ENCODE assay signal across 8 cellular contexts in the genomic region with DNA sequence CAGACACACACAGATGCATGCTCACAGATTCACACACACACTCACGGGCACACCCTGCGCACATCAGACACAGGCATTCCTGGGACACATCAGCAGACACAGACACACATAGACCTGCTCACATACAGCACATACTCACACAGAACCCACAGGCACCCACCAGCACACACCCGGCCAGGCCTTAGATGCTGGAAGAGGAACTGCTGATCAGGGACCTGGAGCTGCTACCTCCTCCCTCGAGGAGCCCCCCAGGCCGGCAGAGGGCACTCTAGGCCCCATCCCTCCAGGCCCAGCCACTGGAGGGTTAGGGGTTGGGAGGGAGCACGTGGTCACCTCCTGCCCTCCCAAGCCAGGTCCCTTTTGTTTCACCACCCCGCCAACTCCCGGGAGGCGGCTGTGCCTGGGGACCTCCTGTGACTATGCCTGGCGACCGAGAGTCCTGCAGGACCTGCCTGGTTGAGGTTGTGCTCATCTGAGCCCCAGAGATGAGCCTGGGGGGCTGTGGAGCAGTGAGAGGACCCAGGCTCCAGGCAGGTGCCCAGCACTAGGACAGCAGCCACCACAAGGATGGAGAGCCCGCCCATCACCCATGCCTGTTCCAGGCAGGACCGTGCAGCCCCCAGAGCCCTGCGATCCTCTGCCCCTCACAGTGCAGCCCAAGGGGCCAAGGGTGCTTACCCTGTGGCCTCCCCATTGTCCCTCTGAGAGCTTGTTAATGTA. TPM values are rescaled to one million over a fixed set of nuclear protein-coding genes. Genes with fewer than 3 reads are reported as not detected.
A peak's percentile ranks its signal among the peaks of the same experiment; 100 is the strongest.
DNase-seq lines count a peak whose midpoint lies in the region; ATAC-seq and TF ChIP-seq lines count a peak whose summit lies in the region.

No MANE protein-coding gene starts in this region.

- TF ChIP-seq POLR2A in NB4 (IDR thresholded peaks at IDR 0.05; ENCODE audit: extremely low read depth, insufficient read length) (peak; percentile 56), right lobe of liver (IDR thresholded peaks at IDR 0.05) (no peak)

- no peaks in the 10 kb centered on the region for H3K9me3 ChIP-seq in right lobe of liver

- H3K4me1 ChIP-seq in right lobe of liver: no peaks in the 10 kb centered on the region

- H3K4me1 Mint-ChIP-seq in chondrocyte (ENCODE audit: low read depth): no peaks in the 10 kb centered on the region

- H3K27ac Mint-ChIP-seq in chondrocyte (ENCODE audit: unreplicated experiment): no peak overlapping the region

- H3K36me3 Mint-ChIP-seq in chondrocyte (ENCODE audit: low read depth): no peaks in the 10 kb centered on the region

- DNase-seq in DMS153 treated with DMSO at 0.1 percent for 48 hours (lab: John Stamatoyannopoulos, UW; ENCODE audit: unreplicated experiment) (peak; percentile 69), NB4 (ENCODE audit: low read depth) (peak; percentile 95), chondrocyte (ENCODE audit: low spot score) (no peak), right lobe of liver (peak; percentile 75 to 80 (median 75))
- DNase-seq in activated CD4-positive, CD25-positive, alpha-beta regulatory T cell (lab: John Stamatoyannopoulos, UW): peak; percentile 27 to 57 (median 45)
- DNase-seq in stimulated activated CD8-positive, alpha-beta memory T cell treated with anti-CD3 and anti-CD28 coated beads, Interleukin-2, amount 100 ng/mL, for 48 hours (ENCODE audit: low read depth in 2 of 2): peak; percentile 57 to 60

- H3K27me3 ChIP-seq in right lobe of liver: no peaks in the 10 kb centered on the region

- no peaks in the 10 kb centered on the region for H3K27me3 Mint-ChIP-seq in chondrocyte (ENCODE audit: low read depth)

- no peak overlapping the region for H3K4me3 Mint-ChIP-seq in chondrocyte (ENCODE audit: unreplicated experiment)

- TF ChIP-seq CTCF in NB4 (IDR thresholded peaks at IDR 0.05; ENCODE audit: low read depth, low read length): peak; percentile 95
- TF ChIP-seq CTCF in chondrocyte (IDR thresholded peaks at IDR 0.05): peak; percentile 73
- TF ChIP-seq CTCF in right lobe of liver (IDR thresholded peaks at IDR 0.05): peak; percentile 57 to 73 (median 70)

- no peak overlapping the region for H3K27ac ChIP-seq in right lobe of liver

- whole genome bisulfite sequencing in right lobe of liver (ENCODE audit: insufficient coverage, low coverage, low lambda C conversion rate, missing lambda C conversion rate): 13% methylated on average over 3 of the region's 14 CpGs

- H3K9me3 Mint-ChIP-seq in chondrocyte (ENCODE audit: low read depth): no peaks in the 10 kb centered on the region

- intact Hi-C loops in right lobe of liver (cut with DNase I): no loop called here

- ATAC-seq in GM21723 (IDR thresholded peaks at IDR 0.05; ENCODE audit: unreplicated experiment) (peak; percentile 86), right lobe of liver (peak; percentile 89 to 91 (median 90)), HG03520 (IDR thresholded peaks at IDR 0.05; ENCODE audit: unreplicated experiment) (no peak)

- no peak overlapping the region for H3K4me3 ChIP-seq in NB4 (ENCODE audit: low read depth, low read length)
- no peak overlapping the region for H3K4me3 ChIP-seq in right lobe of liver

- no peaks in the 10 kb centered on the region for H3K36me3 ChIP-seq in right lobe of liver

RNA-seq across cellular contexts. Expression of a gene that starts 21.0 kb away (rescaled TPM):
- total RNA-seq in chondrocyte (391 to 435 TPM (median 409 TPM) in 3 replicates), right lobe of liver (100 to 1,000 TPM; 180 to 373 (median 252) TPM)
